ENCODE assay signal across 8 cellular contexts in the genomic region with DNA sequence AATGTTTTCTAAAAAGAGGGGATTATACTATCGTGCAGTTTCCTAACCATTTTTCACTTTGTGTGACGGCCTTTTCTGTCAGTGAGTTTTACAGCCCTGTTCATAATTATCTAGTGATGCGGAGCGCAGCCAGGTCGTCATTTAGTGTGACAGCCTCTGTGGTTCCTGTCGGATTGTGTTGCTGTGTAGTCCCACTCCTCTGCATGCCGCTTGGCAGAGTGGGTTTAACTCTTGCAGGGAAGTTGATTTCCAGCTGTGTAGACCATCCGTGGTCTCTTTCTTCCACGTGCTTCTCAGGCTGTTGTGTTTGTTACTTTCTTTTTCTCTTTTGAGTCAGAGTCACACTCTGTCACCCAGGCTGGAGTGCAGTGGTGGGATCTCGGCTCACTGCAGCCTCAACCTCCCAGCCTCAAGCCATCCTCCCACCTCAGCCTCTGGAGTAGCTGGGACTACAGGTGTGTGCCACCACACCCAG. TPM values are rescaled to one million over a fixed set of nuclear protein-coding genes. Genes with fewer than 3 reads are reported as not detected.
DNase-seq lines count a peak whose midpoint lies in the region; ATAC-seq and TF ChIP-seq lines count a peak whose summit lies in the region.

No MANE protein-coding gene starts in this region.

- H3K27ac ChIP-seq in BLaER1 treated with 17β-estradiol and CSF1 and Interleukin-3, amounts not matched to agents 10 nM and 100 nM: peak overlapping the region in 3 of 11 experiments; percentile 2 to 30 (median 3); a peak in 3 of 22 replicates

- H3K27me3 Mint-ChIP-seq in MCF 10A (ENCODE audit: insufficient read depth, unreplicated experiment): no peaks in the 10 kb centered on the region

- H3K4me3 Mint-ChIP-seq in MCF 10A (ENCODE audit: unreplicated experiment): no peak overlapping the region

- intact Hi-C loops in MCF 10A (cut with micrococcal nuclease): no loop called here

- POLR2A ChIA-PET in MCF 10A (lab: Yijun Ruan, JAX): no interaction called here

- CTCF ChIA-PET in MCF 10A (lab: Yijun Ruan, JAX): no interaction called here

- H3K9ac ChIP-seq in BLaER1 treated with 17β-estradiol and CSF1 and Interleukin-3, amounts not matched to agents 10 nM and 100 nM: peak overlapping the region in 10 of 11 experiments; percentile 0 to 51 (median 14); a peak in 11 of 22 replicates

- H3K4me1 Mint-ChIP-seq in MCF 10A (ENCODE audit: insufficient read depth, unreplicated experiment): peaks cover 5% of the 10 kb centered on the region

- H3K9me3 ChIP-seq in BLaER1 treated with 17β-estradiol and CSF1 and Interleukin-3, amounts not matched to agents 10 nM and 100 nM (replicated peaks in 1 of 11): no peaks in the 10 kb centered on the region

- no peak overlapping the region for H3K27ac Mint-ChIP-seq in MCF 10A (ENCODE audit: low read depth, unreplicated experiment)

- H3K36me3 Mint-ChIP-seq in MCF 10A (ENCODE audit: insufficient read depth, unreplicated experiment): peaks cover 34% of the 10 kb centered on the region

- H3K4me3 ChIP-seq in BLaER1 treated with 17β-estradiol and CSF1 and Interleukin-3, amounts not matched to agents 10 nM and 100 nM: peak overlapping the region in 4 of 10 experiments; percentile 6 to 9 (median 8); a peak in 2 of 20 replicates
- H3K4me3 ChIP-seq in fibroblast of villous mesenchyme (ENCODE audit: low read depth, low read length) (peak overlapping the region; percentile 50), H7 (ENCODE audit: insufficient read depth, low read depth, low read length) (no peak overlapping the region)

- H3K4me2 ChIP-seq in BLaER1 treated with 17β-estradiol and CSF1 and Interleukin-3, amounts not matched to agents 10 nM and 100 nM: peak overlapping the region; percentile 55 to 73 (median 66)

- no peaks in the 10 kb centered on the region for H3K27me3 ChIP-seq in BLaER1 treated with 17β-estradiol and CSF1 and Interleukin-3, amounts not matched to agents 10 nM and 100 nM
- no peaks in the 10 kb centered on the region for H3K27me3 ChIP-seq in H7 (ENCODE audit: control insufficient read depth, insufficient read depth, low read length)

- no peak for DNase-seq in fibroblast of villous mesenchyme (ENCODE audit: low read depth)
- no peak for DNase-seq in H7
- no peak for DNase-seq in pons (ENCODE audit: low spot score)
- DNase-seq in stimulated activated CD4-positive, alpha-beta T cell treated with anti-CD3 and anti-CD28 coated beads, Interleukin-4, amount 100 ng/mL, for 24 hours: no peak
- DNase-seq in MCF 10A (ENCODE audit: unreplicated experiment): no peak

- H3K36me3 ChIP-seq in BLaER1 treated with 17β-estradiol and CSF1 and Interleukin-3, amounts not matched to agents 10 nM and 100 nM: peaks cover 22 to 30% (median 24%) of the 10 kb centered on the region in 11 experiments
- peaks cover 12% of the 10 kb centered on the region for H3K36me3 ChIP-seq in H7 (replicated peaks; ENCODE audit: control insufficient read depth, insufficient read depth, low read length)

- ATAC-seq in GM19351 (IDR thresholded peaks at IDR 0.05; ENCODE audit: unreplicated experiment) (peak; percentile 42), HG03571 (IDR thresholded peaks at IDR 0.05; ENCODE audit: unreplicated experiment) (peak; percentile 33)

- H4K20me1 ChIP-seq in BLaER1 treated with 17β-estradiol and CSF1 and Interleukin-3, amounts not matched to agents 10 nM and 100 nM: peaks cover 32 to 48% (median 45%) of the 10 kb centered on the region in 11 experiments

- no peaks in the 10 kb centered on the region for H3K9me3 Mint-ChIP-seq in MCF 10A (ENCODE audit: unreplicated experiment)

- H3K4me1 ChIP-seq in BLaER1 treated with 17β-estradiol and CSF1 and Interleukin-3, amounts not matched to agents 10 nM and 100 nM: peaks cover 33 to 53% (median 44%) of the 10 kb centered on the region in 10 experiments

- BruUV-seq in MCF 10A (replicated peaks; lab: Mats Ljungman, UMichigan): no TSS peak

- no peak for TF ChIP-seq CTCF in fibroblast of villous mesenchyme (IDR thresholded peaks at IDR 0.05; ENCODE audit: insufficient read depth, low read depth, low read length)
- TF ChIP-seq CTCF in MCF 10A (IDR thresholded peaks at IDR 0.05; ENCODE audit: unreplicated experiment): no peak

RNA-seq across cellular contexts. Expression of a gene that starts 8.6 kb away (rescaled TPM):
- 514 and 614 TPM in 2 replicates for total RNA-seq in fibroblast of villous mesenchyme
- total RNA-seq in H7 (2014; rRNA removed; shearing (Covaris generic)): 1,191 and 1,396 TPM in 2 replicates
- total RNA-seq in MCF 10A (2022): 1,362 and 1,467 TPM in 2 replicates

RNA-seq across cellular contexts. Expression of a gene that starts 41.4 kb away (rescaled TPM):
- total RNA-seq in fibroblast of villous mesenchyme (41.9 and 58.3 TPM in 2 replicates), MCF 10A (2022) (19.0 and 21.6 TPM in 2 replicates)
- 19.3 and 24.9 TPM in 2 replicates for total RNA-seq in H7 (2014; rRNA removed; shearing (Covaris generic))
